Comparison of ENCODE assay signal across 1 cellular context in the genomic region with DNA sequence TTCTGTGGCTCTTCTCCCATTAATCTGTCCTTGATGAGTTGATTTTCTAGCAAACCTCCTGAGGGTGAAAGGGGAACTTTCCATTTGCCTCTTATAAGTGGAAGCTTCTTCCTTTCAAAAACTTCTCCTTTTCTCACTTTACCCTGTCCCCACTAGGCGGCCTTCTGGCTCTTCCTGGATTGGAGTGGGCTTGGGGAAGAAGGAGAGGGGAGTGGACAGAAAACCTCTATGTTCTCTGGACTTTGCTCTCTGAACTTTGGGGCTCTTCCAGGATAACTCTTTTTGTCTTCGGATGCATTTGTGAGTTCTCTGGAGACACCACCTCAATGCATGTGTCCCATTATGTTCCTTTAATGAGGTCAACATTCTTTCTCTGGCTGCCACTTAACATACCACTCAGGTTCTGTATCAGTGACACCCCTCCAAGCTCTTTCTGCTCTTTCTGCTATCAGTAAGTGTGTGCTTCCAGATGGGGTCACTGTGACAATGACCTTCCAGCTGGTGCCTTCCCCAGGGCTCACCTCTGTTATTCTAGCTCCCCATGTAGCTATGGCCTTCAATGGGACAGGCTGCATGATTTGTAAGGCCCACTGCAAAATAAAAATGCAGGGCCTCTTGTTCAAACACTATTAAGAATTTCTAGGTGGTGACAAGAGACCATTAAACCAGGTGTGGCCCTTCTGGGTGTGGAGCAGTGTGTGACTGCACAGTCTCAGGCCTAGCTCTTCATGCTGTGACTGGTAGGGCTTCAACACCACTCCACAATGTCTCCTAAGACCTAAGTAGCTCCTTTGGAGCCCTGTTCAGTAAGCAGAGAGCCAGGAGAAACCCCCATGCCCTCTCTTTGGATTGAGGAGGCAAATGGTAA.
TF ChIP-seq lines count a peak whose summit lies in the region.

No MANE protein-coding gene starts in this region.

TF ChIP-seq in HCT116, 20 proteins besides CTCF, POLR2A, EP300 and RAD21 (continued from another document):
- TF ChIP-seq, protein P1, sequence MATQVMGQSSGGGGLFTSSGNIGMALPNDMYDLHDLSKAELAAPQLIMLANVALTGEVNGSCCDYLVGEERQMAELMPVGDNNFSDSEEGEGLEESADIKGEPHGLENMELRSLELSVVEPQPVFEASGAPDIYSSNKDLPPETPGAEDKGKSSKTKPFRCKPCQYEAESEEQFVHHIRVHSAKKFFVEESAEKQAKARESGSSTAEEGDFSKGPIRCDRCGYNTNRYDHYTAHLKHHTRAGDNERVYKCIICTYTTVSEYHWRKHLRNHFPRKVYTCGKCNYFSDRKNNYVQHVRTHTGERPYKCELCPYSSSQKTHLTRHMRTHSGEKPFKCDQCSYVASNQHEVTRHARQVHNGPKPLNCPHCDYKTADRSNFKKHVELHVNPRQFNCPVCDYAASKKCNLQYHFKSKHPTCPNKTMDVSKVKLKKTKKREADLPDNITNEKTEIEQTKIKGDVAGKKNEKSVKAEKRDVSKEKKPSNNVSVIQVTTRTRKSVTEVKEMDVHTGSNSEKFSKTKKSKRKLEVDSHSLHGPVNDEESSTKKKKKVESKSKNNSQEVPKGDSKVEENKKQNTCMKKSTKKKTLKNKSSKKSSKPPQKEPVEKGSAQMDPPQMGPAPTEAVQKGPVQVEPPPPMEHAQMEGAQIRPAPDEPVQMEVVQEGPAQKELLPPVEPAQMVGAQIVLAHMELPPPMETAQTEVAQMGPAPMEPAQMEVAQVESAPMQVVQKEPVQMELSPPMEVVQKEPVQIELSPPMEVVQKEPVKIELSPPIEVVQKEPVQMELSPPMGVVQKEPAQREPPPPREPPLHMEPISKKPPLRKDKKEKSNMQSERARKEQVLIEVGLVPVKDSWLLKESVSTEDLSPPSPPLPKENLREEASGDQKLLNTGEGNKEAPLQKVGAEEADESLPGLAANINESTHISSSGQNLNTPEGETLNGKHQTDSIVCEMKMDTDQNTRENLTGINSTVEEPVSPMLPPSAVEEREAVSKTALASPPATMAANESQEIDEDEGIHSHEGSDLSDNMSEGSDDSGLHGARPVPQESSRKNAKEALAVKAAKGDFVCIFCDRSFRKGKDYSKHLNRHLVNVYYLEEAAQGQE (IDR thresholded peaks at IDR 0.05; ENCODE audit: low read depth): no peak
- TF ChIP-seq, protein P2, sequence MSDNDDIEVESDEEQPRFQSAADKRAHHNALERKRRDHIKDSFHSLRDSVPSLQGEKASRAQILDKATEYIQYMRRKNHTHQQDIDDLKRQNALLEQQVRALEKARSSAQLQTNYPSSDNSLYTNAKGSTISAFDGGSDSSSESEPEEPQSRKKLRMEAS (IDR thresholded peaks at IDR 0.05): no peak
- no peak for TF ChIP-seq SP1 (IDR thresholded peaks at IDR 0.05; ENCODE audit: low read depth)
- no peak for TF ChIP-seq JUND (IDR thresholded peaks at IDR 0.05)
- no peak for TF ChIP-seq ZFX (IDR thresholded peaks at IDR 0.05)
